In genomic region chr9:113454914-113455761, GRCh38 we compare ENCODE assay signal across 6 cellular contexts.
A peak's percentile ranks its signal among the peaks of the same experiment; 100 is the strongest.
DNase-seq lines count a peak whose midpoint lies in the region; ATAC-seq and TF ChIP-seq lines count a peak whose summit lies in the region.

No MANE protein-coding gene starts in this region.

- H3K27me3 Mint-ChIP-seq in nephron progenitor cell (ENCODE audit: low read depth, poor library complexity) = peaks cover 3% of the 10 kb centered on the region
- no peaks in the 10 kb centered on the region for H3K27me3 Mint-ChIP-seq in effector memory CD8-positive, alpha-beta T cell

- TF ChIP-seq CTCF in astrocyte of the spinal cord (IDR thresholded peaks at IDR 0.05; ENCODE audit: low read depth, low read length) = no peak
- no peak for TF ChIP-seq CTCF in nephron progenitor cell (IDR thresholded peaks at IDR 0.05)

- no peak for ATAC-seq in HG03571 (IDR thresholded peaks at IDR 0.05; ENCODE audit: unreplicated experiment)
- no peak for ATAC-seq in effector memory CD8-positive, alpha-beta T cell (replicated peaks)

- no peak overlapping the region for H3K4me3 ChIP-seq in astrocyte of the spinal cord (ENCODE audit: low read depth, low read length)

- H3K27ac Mint-ChIP-seq in nephron progenitor cell = peak overlapping the region; percentile 41
- H3K27ac Mint-ChIP-seq in effector memory CD8-positive, alpha-beta T cell = peak overlapping the region in 1 of 2 donors; percentile 83

- no peaks in the 10 kb centered on the region for H3K9me3 Mint-ChIP-seq in nephron progenitor cell
- no peaks in the 10 kb centered on the region for H3K9me3 Mint-ChIP-seq in effector memory CD8-positive, alpha-beta T cell

- DNase-seq in HS-5 (ENCODE audit: low read depth) = peak; percentile 66
- DNase-seq in astrocyte of the spinal cord (ENCODE audit: low read depth, low spot score) = peak; percentile 88
- DNase-seq in nephron progenitor cell = no peak
- no peak for DNase-seq in NOMO-1 treated with dmso at 0.1 percent for 144 hours (lab: John Stamatoyannopoulos, UW; ENCODE audit: unreplicated experiment)
- DNase-seq in effector memory CD8-positive, alpha-beta T cell = no peak

- no peak overlapping the region for H3K4me3 Mint-ChIP-seq in nephron progenitor cell
- no peak overlapping the region for H3K4me3 Mint-ChIP-seq in effector memory CD8-positive, alpha-beta T cell

- in situ Hi-C loops in astrocyte of the spinal cord (cut with HindIII; ENCODE audit: low sequenced_read_pairs) = no loop called here

- H3K4me1 Mint-ChIP-seq in nephron progenitor cell = peaks cover 19% of the 10 kb centered on the region
- peaks cover 2 to 3% of the 10 kb centered on the region in 2 donors for H3K4me1 Mint-ChIP-seq in effector memory CD8-positive, alpha-beta T cell (ENCODE audit: low read depth in 2 of 2)

- no peaks in the 10 kb centered on the region for H3K36me3 Mint-ChIP-seq in nephron progenitor cell (ENCODE audit: low read depth)
- H3K36me3 Mint-ChIP-seq in effector memory CD8-positive, alpha-beta T cell (ENCODE audit: insufficient read depth) = no peaks in the 10 kb centered on the region

Comparison
In these comparisons a context has a peak if more than half of its experiments do, and no peak if none do; other contexts are left out.
1. DNase-seq: peak in HS-5 (single experiment) and astrocyte of the spinal cord (single experiment); none in nephron progenitor cell (single experiment), NOMO-1 treated with dmso at 0.1 percent for 144 hours (single experiment) and effector memory CD8-positive, alpha-beta T cell (0 of 3).